ENCODE assay signal across 21 cellular contexts in the genomic region with DNA sequence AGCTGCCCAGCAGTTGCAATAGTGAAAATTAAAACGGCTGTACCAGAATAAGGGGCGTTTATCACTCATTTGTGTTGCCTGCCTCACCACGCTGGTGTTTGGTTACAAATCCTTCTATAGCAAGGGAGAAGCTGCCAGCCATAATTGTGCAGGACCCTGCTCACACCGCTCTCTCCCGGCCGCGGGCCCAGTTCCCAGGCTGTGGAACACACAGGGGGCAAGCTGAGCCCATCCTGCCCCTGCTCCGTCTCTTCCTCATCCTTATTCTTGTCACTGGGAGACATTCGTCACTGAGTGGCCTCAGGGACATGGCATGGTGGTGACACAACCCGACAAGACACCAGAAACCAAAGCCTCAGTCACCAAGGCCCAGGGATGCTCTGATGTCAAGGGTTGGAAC.
DNase-seq lines count a peak whose midpoint lies in the region; ATAC-seq, FAIRE-seq and TF ChIP-seq lines count a peak whose summit lies in the region.
"Had no signal": no experiment of that assay in that cellular context is flagged by ENCODE, and none has a peak within 500 bp of the region (broad histone marks: within the 10 kb centered on the region; RNA-seq: fewer than 3 reads in every experiment).

No MANE protein-coding gene starts in this region.

- no peak for TF ChIP-seq CTCF in H9 (conservative IDR thresholded peaks at IDR 0.05)
- TF ChIP-seq CTCF in spleen (IDR thresholded peaks at IDR 0.05 in 8 of 11, conservative IDR thresholded peaks at IDR 0.05 in 3 of 11) = no peak
- no peak for TF ChIP-seq CTCF in HepG2 (CRISPR knock-in tag; IDR thresholded peaks at IDR 0.05)

- H2AFZ ChIP-seq in H9 (ENCODE audit: low read length) (no peak overlapping the region), HepG2 (ENCODE audit: low read length) (no peak overlapping the region)

- no peaks in the 10 kb centered on the region for H4K20me1 ChIP-seq in H9 (ENCODE audit: control insufficient read depth, insufficient read depth, insufficient read length)
- no peaks in the 10 kb centered on the region; the same call in 1 of the 2 replicates for H4K20me1 ChIP-seq in HepG2 (ENCODE audit: insufficient read depth, low read length)

- H3K4me2 ChIP-seq in H9 (ENCODE audit: insufficient read depth, insufficient read length, low read length) (no peak overlapping the region), HepG2 (ENCODE audit: low read depth, low read length) (no peak overlapping the region)

- H3K4ac ChIP-seq in H9 (ENCODE audit: low read depth, low read length) = no peak overlapping the region

- H4K91ac ChIP-seq in H9 (ENCODE audit: insufficient read length, low read depth, low read length) = no peak overlapping the region

- peaks cover 9 to 22% of the 10 kb centered on the region in 2 experiments for H3K4me1 Mint-ChIP-seq in H9
- H3K4me1 Mint-ChIP-seq in activated T-helper 2 cell treated with anti-CD3 and anti-CD28 coated beads, Interferon-gamma antibody, Interleukin-2, Interleukin-4, amounts not matched to agents 10 μg/mL and 5 μg/mL and 100 μg/mL, durations not matched to agents 14 hours and 24 hours and 36 hours (ENCODE audit: low read depth) = peaks cover 5% of the 10 kb centered on the region

- H2BK20ac ChIP-seq in H9 (ENCODE audit: low read depth, low read length, poor library complexity, severe bottlenecking) = no peak overlapping the region

- H3K9ac ChIP-seq in H9 (ENCODE audit: extremely low read depth, insufficient read length, low read length) (no peak overlapping the region), HepG2 (ENCODE audit: insufficient read depth, low read depth, low read length) (no peak overlapping the region)

- FAIRE-seq in HepG2 (lab: Jason Lieb, UNC) = no peak
- FAIRE-seq: A204.1, GM12891, GM18507 had no signal

- CTCF ChIA-PET in HepG2 (lab: Yijun Ruan, JAX; ENCODE audit: low intra/inter-chr PET ratio, low total read pairs) = no interaction called here

- WGBS in H9 (ENCODE audit: extremely low coverage, insufficient read length, low lambda C conversion rate) = no CpG with 5 or more reads among the region's 10 CpGs
- 87 to 93% (median 89%) methylated on average over 10 of the region's 10 CpGs for WGBS in spleen, 5 donors
- 0% methylated on average over 6 of the region's 10 CpGs for WGBS in HepG2 (ENCODE audit: low lambda C conversion rate)

- ATAC-seq in HG02571 (IDR thresholded peaks at IDR 0.05; ENCODE audit: unreplicated experiment) = no peak
- ATAC-seq in GM21825 (IDR thresholded peaks at IDR 0.05; ENCODE audit: unreplicated experiment) = no peak
- ATAC-seq in HepG2 = no peak

- H3K27ac Mint-ChIP-seq in H9 = peak overlapping the region in 1 of 3 experiments; percentile 68; a peak in 2 of 7 replicates
- H3K27ac Mint-ChIP-seq in activated T-helper 2 cell treated with anti-CD3 and anti-CD28 coated beads, Interferon-gamma antibody, Interleukin-2, Interleukin-4, amounts not matched to agents 10 μg/mL and 5 μg/mL and 100 μg/mL, durations not matched to agents 14 hours and 24 hours and 36 hours = no peak overlapping the region

- peaks cover 3 to 6% of the 10 kb centered on the region in 2 experiments for H3K9me3 Mint-ChIP-seq in H9
- H3K9me3 Mint-ChIP-seq in activated T-helper 2 cell treated with anti-CD3 and anti-CD28 coated beads, Interferon-gamma antibody, Interleukin-2, Interleukin-4, amounts not matched to agents 10 μg/mL and 5 μg/mL and 100 μg/mL, durations not matched to agents 14 hours and 24 hours and 36 hours = peaks cover 4% of the 10 kb centered on the region

- no peak overlapping the region for H3K18ac ChIP-seq in H9 (ENCODE audit: insufficient read length, low read depth, low read length)

- no peaks in the 10 kb centered on the region for H3K23me2 ChIP-seq in H9 (ENCODE audit: insufficient read length, low read depth, low read length, poor library complexity, severe bottlenecking)

- no peak for TF ChIP-seq RAD21 in HepG2 (CRISPR knock-in tag; IDR thresholded peaks at IDR 0.05)

- H4K8ac ChIP-seq in H9 (replicated peaks; ENCODE audit: insufficient read length, low read depth, low read length) = no peak overlapping the region

- POLR2A ChIA-PET in HepG2 (lab: Yijun Ruan, JAX) = no interaction called here

- H3T11ph ChIP-seq in H9 (ENCODE audit: low read length) = no peak overlapping the region

- H3K27me3 ChIP-seq in H9 (ENCODE audit: insufficient read depth, low read length) (no peaks in the 10 kb centered on the region), spleen (replicated peaks in 1 of 7) (no peaks in the 10 kb centered on the region), HepG2 (ENCODE audit: control insufficient read depth in 1 of 2, insufficient read depth in 2 of 2, low read length in 2 of 2) (peaks cover 5 to 40% of the 10 kb centered on the region in 2 experiments; a peak in 4 of 5 replicates)

- H3K23ac ChIP-seq in H9 (ENCODE audit: insufficient read length, low read depth, low read length) = no peak overlapping the region

- H3K79me2 ChIP-seq in H9 (ENCODE audit: insufficient read depth, low read length) (no peaks in the 10 kb centered on the region), HepG2 (ENCODE audit: insufficient read depth, low read length) (no peaks in the 10 kb centered on the region)

- no peak overlapping the region for H2BK15ac ChIP-seq in H9 (ENCODE audit: low read depth, low read length)

- H3K4me3 ChIP-seq in spleen (no peak overlapping the region), HepG2 (replicated peaks in 1 of 3; ENCODE audit: insufficient read depth in 1 of 3, low read depth in 2 of 3, low read length in 3 of 3) (no peak overlapping the region)

- in situ Hi-C loops in HepG2 (cut with HindIII; ENCODE audit: extremely low pct_ligation_motif_present, low pct_unique_long_range_greater_than_20kb) = no loop called here

- H4K5ac ChIP-seq in H9 (ENCODE audit: insufficient read length, low read depth, low read length) = no peak overlapping the region

- H3K36me3 ChIP-seq in spleen (peaks cover 0 to 47% (median 3%) of the 10 kb centered on the region in 6 donors), HepG2 (replicated peaks in 1 of 2; ENCODE audit: control insufficient read depth in 1 of 2, insufficient read depth in 2 of 2, low read length in 2 of 2) (no peaks in the 10 kb centered on the region)
- H3K36me3 ChIP-seq: BE2C had no signal

- H3K9me3 ChIP-seq in H9 (ENCODE audit: control insufficient read depth, low read depth, low read length) (no peaks in the 10 kb centered on the region), spleen (no peaks in the 10 kb centered on the region), HepG2 (ENCODE audit: low read length) (no peaks in the 10 kb centered on the region)
- H3K9me3 ChIP-seq: BE2C had no signal

- TF ChIP-seq EP300 in HepG2 (IDR thresholded peaks at IDR 0.05; ENCODE audit: low read depth in 2 of 2, low read length in 2 of 2) = no peak
- TF ChIP-seq EP300 in HepG2 (CRISPR knock-in tag; IDR thresholded peaks at IDR 0.05; ENCODE audit: borderline replicate concordance) = no peak

- H2AK5ac ChIP-seq in H9 (ENCODE audit: insufficient read length, low read length) = no peak overlapping the region

- H3K4me1 ChIP-seq in H9 (ENCODE audit: insufficient read depth, low read length) (peaks cover 3% of the 10 kb centered on the region), spleen (peaks cover 0 to 14% (median 0%) of the 10 kb centered on the region in 6 donors), HepG2 (ENCODE audit: insufficient read depth, low read length) (no peaks in the 10 kb centered on the region)
- H3K4me1 ChIP-seq: BE2C had no signal

- TF ChIP-seq POLR2A in spleen (IDR thresholded peaks at IDR 0.05) (no peak), HepG2 (IDR thresholded peaks at IDR 0.05; ENCODE audit: insufficient read depth in 1 of 2, low read depth in 2 of 2, low read length in 2 of 2) (no peak)

- peak; percentile 25 for DNase-seq in H9
- DNase-seq in activated T-helper 2 cell treated with anti-CD3 and anti-CD28 coated beads, Interferon-gamma antibody, Interleukin-2, Interleukin-4, amounts not matched to agents 10 μg/mL and 5 μg/mL and 100 μg/mL, durations not matched to agents 14 hours and 24 hours and 36 hours (ENCODE audit: low spot score) = peak; percentile 4
- peak; percentile 69 for DNase-seq in left kidney (ENCODE audit: low read depth, low spot score)
- peak; percentile 49 for DNase-seq in spleen
- DNase-seq in HepG2 (ENCODE audit: low spot score) = no peak
- DNase-seq: ACHN; BE2C; C1 segment of cervical spinal cord; CD4-positive, CD25-positive, alpha-beta regulatory T cell; CD8-positive, alpha-beta memory T cell; COR-L47; DMS 273 treated with DMSO at 0.1 percent for 48 hours; DMS53; DND-41; EL; GOT3 had no signal

- peaks cover 2 to 5% (median 2%) of the 10 kb centered on the region in 3 experiments; a peak in 6 of 7 replicates for H3K36me3 Mint-ChIP-seq in H9 (ENCODE audit: insufficient read depth in 1 of 3, low read depth in 3 of 3)
- H3K36me3 Mint-ChIP-seq in activated T-helper 2 cell treated with anti-CD3 and anti-CD28 coated beads, Interferon-gamma antibody, Interleukin-2, Interleukin-4, amounts not matched to agents 10 μg/mL and 5 μg/mL and 100 μg/mL, durations not matched to agents 14 hours and 24 hours and 36 hours (ENCODE audit: low read depth) = peaks cover 2% of the 10 kb centered on the region
- H3K36me3 Mint-ChIP-seq: CD4-positive, CD25-positive, alpha-beta regulatory T cell had no signal

- intact Hi-C loops in activated T-helper 2 cell treated with anti-CD3 and anti-CD28 coated beads, Interferon-gamma antibody, Interleukin-2, Interleukin-4, amounts not matched to agents 10 μg/mL and 5 μg/mL and 100 μg/mL, durations not matched to agents 14 hours and 24 hours and 36 hours (cut with micrococcal nuclease) = no loop called here
- intact Hi-C loops in spleen (cut with DNase I; ENCODE audit: low total_unique reads) = no loop called here
- intact Hi-C loops in HepG2 (cut with micrococcal nuclease; ENCODE audit: unreplicated experiment) = no loop called here

- no peak overlapping the region for H3K56ac ChIP-seq in H9 (ENCODE audit: insufficient read length, low read depth, low read length)

- no peaks in the 10 kb centered on the region for H3K79me1 ChIP-seq in H9 (ENCODE audit: insufficient read depth, low read depth, low read length, poor library complexity, severe bottlenecking)

- no peak overlapping the region for H2BK5ac ChIP-seq in H9 (ENCODE audit: insufficient read length, low read length)

- no peak overlapping the region for H2BK120ac ChIP-seq in H9 (ENCODE audit: low read depth, low read length, poor library complexity, severe bottlenecking)

- H3K27me3 Mint-ChIP-seq in H9 (ENCODE audit: low read depth) = peaks cover 3% of the 10 kb centered on the region; the same call in 1 of the 2 replicates
- no peaks in the 10 kb centered on the region for H3K27me3 Mint-ChIP-seq in activated T-helper 2 cell treated with anti-CD3 and anti-CD28 coated beads, Interferon-gamma antibody, Interleukin-2, Interleukin-4, amounts not matched to agents 10 μg/mL and 5 μg/mL and 100 μg/mL, durations not matched to agents 14 hours and 24 hours and 36 hours (ENCODE audit: low read depth)

- H3K27ac ChIP-seq in H9 (ENCODE audit: insufficient read length, low read depth, low read length) (no peak overlapping the region), spleen (no peak overlapping the region), HepG2 (ENCODE audit: extremely low read length, insufficient read depth, low read length) (no peak overlapping the region)

- no peak overlapping the region for H3K14ac ChIP-seq in H9 (ENCODE audit: insufficient read depth, low read length)

- BruUV-seq in HepG2 (replicated peaks; lab: Mats Ljungman, UMichigan) = no TSS peak

- H2BK12ac ChIP-seq in H9 (ENCODE audit: insufficient read length, low read depth, low read length) = no peak overlapping the region

- no peak overlapping the region for H3K4me3 Mint-ChIP-seq in H9
- no peak overlapping the region for H3K4me3 Mint-ChIP-seq in activated T-helper 2 cell treated with anti-CD3 and anti-CD28 coated beads, Interferon-gamma antibody, Interleukin-2, Interleukin-4, amounts not matched to agents 10 μg/mL and 5 μg/mL and 100 μg/mL, durations not matched to agents 14 hours and 24 hours and 36 hours (ENCODE audit: low read depth)
- H3K4me3 Mint-ChIP-seq: CD4-positive, CD25-positive, alpha-beta regulatory T cell; CD8-positive, alpha-beta memory T cell had no signal
